ENCODE assay signal across 18 cellular contexts in genomic region chr15:57521503-57521902, GRCh38.
DNase-seq lines count a peak whose midpoint lies in the region; ATAC-seq, FAIRE-seq and TF ChIP-seq lines count a peak whose summit lies in the region.
"Had no signal": no experiment of that assay in that cellular context is flagged by ENCODE, and none has a peak within 500 bp of the region (broad histone marks: within the 10 kb centered on the region; RNA-seq: fewer than 3 reads in every experiment).

No MANE protein-coding gene starts in this region.

- H3K36me3 Mint-ChIP-seq in glutamatergic neuron (ENCODE audit: unreplicated experiment), result no peaks in the 10 kb centered on the region
- H3K36me3 Mint-ChIP-seq: CD14-positive monocyte had no signal

- no peaks in the 10 kb centered on the region for H3K4me1 ChIP-seq in DND-41 (ENCODE audit: insufficient read depth, low read length)
- peaks cover 6% of the 10 kb centered on the region for H3K4me1 ChIP-seq in Panc1 (ENCODE audit: control insufficient read depth, insufficient read depth, low read length)
- H3K4me1 ChIP-seq in stomach, result peaks cover 11 to 45% (median 28%) of the 10 kb centered on the region in 4 donors

- POLR2A ChIA-PET in Panc1 (lab: Charles Lee), result no interaction called here

- H3K27me3 ChIP-seq in DND-41 (ENCODE audit: insufficient read depth, low read length, poor library complexity) (peaks cover 14% of the 10 kb centered on the region), Panc1 (ENCODE audit: control insufficient read depth, insufficient read depth, low read length) (no peaks in the 10 kb centered on the region), stomach (no peaks in the 10 kb centered on the region)

- no peak overlapping the region for H2AFZ ChIP-seq in DND-41 (ENCODE audit: low read depth, low read length)

- no peaks in the 10 kb centered on the region for H3K4me1 Mint-ChIP-seq in glutamatergic neuron (ENCODE audit: low read depth, unreplicated experiment)
- H3K4me1 Mint-ChIP-seq: CD14-positive monocyte had no signal

- TF ChIP-seq CTCF in DND-41 (IDR thresholded peaks at IDR 0.05; ENCODE audit: borderline replicate concordance, extremely low read depth, low read length, poor library complexity, severe bottlenecking), result no peak
- no peak for TF ChIP-seq CTCF in Panc1 (IDR thresholded peaks at IDR 0.05)
- no peak for TF ChIP-seq CTCF in stomach (IDR thresholded peaks at IDR 0.05)
- no peak for TF ChIP-seq CTCF in glutamatergic neuron (IDR thresholded peaks at IDR 0.05; ENCODE audit: partially characterized antibody, unreplicated experiment)

- no peak overlapping the region for H3K9ac ChIP-seq in DND-41 (ENCODE audit: low read depth, low read length)
- H3K9ac ChIP-seq: KMS-11 had no signal

- H4K20me1 ChIP-seq in DND-41 (ENCODE audit: insufficient read depth, low read length), result no peaks in the 10 kb centered on the region

- TF ChIP-seq POLR2A in stomach (IDR thresholded peaks at IDR 0.05), result no peak

- CTCF ChIA-PET in Panc1 (lab: Charles Lee), result interaction anchor here (0.6 kb wide), 1 partner anchor 146 kb away, joined by 5 read pairs; no protein-coding TSS in a partner anchor

- 59 to 85% (median 77%) methylated on average over 2 of the region's 2 CpGs for WGBS in stomach, 5 donors

- H3K9me3 ChIP-seq in DND-41 (ENCODE audit: insufficient read depth, low read length, severe bottlenecking), result no peaks in the 10 kb centered on the region
- H3K9me3 ChIP-seq in Panc1 (ENCODE audit: control insufficient read depth, insufficient read depth, low read depth, low read length), result no peaks in the 10 kb centered on the region
- H3K9me3 ChIP-seq in stomach, result no peaks in the 10 kb centered on the region

- H3K4me2 ChIP-seq in DND-41 (ENCODE audit: insufficient read depth, low read length), result no peak overlapping the region
- H3K4me2 ChIP-seq: KMS-11 had no signal

- DNase-seq in DND-41 (peak; percentile 10), Panc1 (ENCODE audit: low read depth, low spot score) (no peak), myocyte (ENCODE audit: low read depth) (peak; percentile 90), stomach (no peak), RCC 7860 (ENCODE audit: low spot score) (no peak), glutamatergic neuron (no peak)
- DNase-seq in activated effector memory CD4-positive, alpha-beta T cell treated with anti-CD3 and anti-CD28 coated beads, Interleukin-2, amount 50 U/mL, for 16 hours, result no peak
- DNase-seq: GDM1, H7, NCI-H146, NCI-H226, NCI-H524, Right ventricle myocardium superior had no signal

- no peak for FAIRE-seq in RCC 7860 (lab: Jason Lieb, UNC)
- FAIRE-seq: A204.1, GM18507, GM19239 had no signal

- H3K9me3 Mint-ChIP-seq in glutamatergic neuron (ENCODE audit: unreplicated experiment), result no peaks in the 10 kb centered on the region
- H3K9me3 Mint-ChIP-seq: CD14-positive monocyte had no signal

- in situ Hi-C loops in Panc1 (cut with HindIII; ENCODE audit: low pct_unique_long_range_greater_than_20kb, low sequenced_read_pairs), result no loop called here

- H3K27ac ChIP-seq in DND-41 (ENCODE audit: low read length) (no peak overlapping the region), Panc1 (ENCODE audit: low read length) (peak overlapping the region; percentile 66; the same call in 1 of the 2 replicates), stomach (peak overlapping the region; percentile 18 to 70 (median 67))
- H3K27ac ChIP-seq: KMS-11 had no signal

- no peaks in the 10 kb centered on the region for H3K27me3 Mint-ChIP-seq in glutamatergic neuron (ENCODE audit: unreplicated experiment)

- no peaks in the 10 kb centered on the region for H3K79me2 ChIP-seq in DND-41 (ENCODE audit: insufficient read depth, low read length)

- BruUV-seq in Panc1 (replicated peaks; lab: Mats Ljungman, UMichigan), result no TSS peak

- no peak overlapping the region for H3K4me3 ChIP-seq in DND-41 (ENCODE audit: low read depth in 1 of 2, low read length in 2 of 2)
- H3K4me3 ChIP-seq in Panc1 (ENCODE audit: low read depth in 2 of 2, low read length in 2 of 2), result no peak overlapping the region
- H3K4me3 ChIP-seq in stomach, result no peak overlapping the region

- H3K36me3 ChIP-seq in DND-41 (ENCODE audit: insufficient read depth, low read length), result no peaks in the 10 kb centered on the region
- H3K36me3 ChIP-seq in Panc1 (ENCODE audit: control insufficient read depth, insufficient read depth, low read length), result no peaks in the 10 kb centered on the region
- peaks cover 3 to 26% (median 20%) of the 10 kb centered on the region in 4 donors for H3K36me3 ChIP-seq in stomach

- TF ChIP-seq EP300 in stomach (IDR thresholded peaks at IDR 0.05), result no peak

- intact Hi-C loops in Panc1 (cut with micrococcal nuclease; ENCODE audit: unreplicated experiment), result no loop called here
- intact Hi-C loops in stomach (cut with DNase I; ENCODE audit: low total_unique reads), result loop anchor here (5.0 kb wide), 1 partner anchor 179 kb away; no protein-coding TSS in a partner anchor

- ATAC-seq in DND-41 (ENCODE audit: insufficient read depth, low read depth) (no peak), Panc1 (no peak)

- no peak overlapping the region for H3K27ac Mint-ChIP-seq in glutamatergic neuron (ENCODE audit: unreplicated experiment)

- no peak overlapping the region for H3K4me3 Mint-ChIP-seq in glutamatergic neuron (ENCODE audit: unreplicated experiment)
- H3K4me3 Mint-ChIP-seq: CD14-positive monocyte had no signal

Comparison
In these comparisons a context has a peak if more than half of its experiments do, and no peak if none do; other contexts are left out.
1. DNase-seq: peak in DND-41 (single experiment) and myocyte (single experiment); none in Panc1 (single experiment), stomach (single experiment), activated effector memory CD4-positive, alpha-beta T cell treated with anti-CD3 and anti-CD28 coated beads, Interleukin-2, amount 50 U/mL, for 16 hours (single experiment), RCC 7860 (single experiment) and glutamatergic neuron (single experiment).